ENCODE assay signal across 8 cellular contexts in the genomic region with DNA sequence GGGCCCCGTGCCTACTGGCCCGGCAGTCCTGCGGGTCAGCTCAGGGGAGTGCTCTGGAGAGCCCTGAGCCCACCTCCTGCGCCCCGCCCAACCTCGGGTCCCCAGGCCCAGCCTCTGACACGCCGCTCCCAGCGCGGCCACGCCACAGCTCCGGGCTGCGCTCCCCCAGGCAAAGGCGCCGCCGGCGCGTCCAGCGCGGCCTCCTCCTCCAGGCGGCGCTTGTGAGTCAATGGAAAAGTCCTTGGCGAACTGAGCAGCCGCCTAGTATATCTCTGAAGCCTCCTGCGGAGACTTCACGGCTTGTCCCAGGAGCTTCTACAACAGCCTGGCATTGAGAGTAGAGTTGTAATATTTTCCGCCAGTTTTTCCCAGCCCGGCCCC. TPM values are rescaled to one million over a fixed set of nuclear protein-coding genes. Genes with fewer than 3 reads are reported as not detected.
DNase-seq lines count a peak whose midpoint lies in the region; ATAC-seq, FAIRE-seq and TF ChIP-seq lines count a peak whose summit lies in the region.

No MANE protein-coding gene starts in this region.

- 0% methylated on average over 2 of the region's 28 CpGs for WGBS in A549 (ENCODE audit: missing lambda C conversion rate)

- ATAC-seq in A549 (peak; percentile 75 to 93), GM18867 (IDR thresholded peaks at IDR 0.05; ENCODE audit: unreplicated experiment) (peak; percentile 54), HG03442 (IDR thresholded peaks at IDR 0.05; ENCODE audit: unreplicated experiment) (no peak)
- peak; percentile 83 for ATAC-seq in activated CD8-positive, alpha-beta T cell treated with anti-CD3 and anti-CD28 coated beads for 36 hours
- ATAC-seq in effector memory CD8-positive, alpha-beta T cell (replicated peaks), result peak; percentile 70

- intact Hi-C loops in activated CD8-positive, alpha-beta T cell treated with anti-CD3 and anti-CD28 coated beads for 36 hours (cut with micrococcal nuclease), result loop anchor here (10.0 kb wide), 1 partner anchor 352 kb away; no protein-coding TSS in a partner anchor

- no peaks in the 10 kb centered on the region for H3K9me3 Mint-ChIP-seq in activated CD8-positive, alpha-beta T cell treated with anti-CD3 and anti-CD28 coated beads for 36 hours
- no peaks in the 10 kb centered on the region for H3K9me3 Mint-ChIP-seq in effector memory CD8-positive, alpha-beta T cell

- no peak for FAIRE-seq in A549 (lab: Jason Lieb, UNC)

- CTCF ChIA-PET in A549 (lab: Yijun Ruan, JAX), result interaction anchor here (0.6 to 6.1 kb wide), 34 partner anchors 8 to 705 kb away, joined by 3 to 56 read pairs (median 4); partner anchors contain the start of gene BMS1
- CTCF ChIA-PET in activated CD8-positive, alpha-beta T cell treated with anti-CD3 and anti-CD28 coated beads for 36 hours (lab: Charles Lee), result interaction anchor here (0.7 to 2.0 kb wide), 13 partner anchors 9 to 452 kb away, joined by 3 to 8 read pairs (median 4); no protein-coding TSS in a partner anchor

- DNase-seq in A549 (ENCODE audit: low read depth in 1 of 2, low spot score in 1 of 2), result peak; percentile 66 to 75
- DNase-seq in NCI-H1105 treated with DMSO at 0.1 percent for 48 hours (lab: John Stamatoyannopoulos, UW), result peak; percentile 23
- DNase-seq in activated CD8-positive, alpha-beta T cell treated with anti-CD3 and anti-CD28 coated beads for 36 hours, result peak; percentile 74
- DNase-seq in effector memory CD8-positive, alpha-beta T cell, result peak; percentile 47 to 61 (median 59)
- DNase-seq in lung microvascular endothelial cell (ENCODE audit: low read depth in 2 of 2), result peak; percentile 78 to 83
- DNase-seq in stimulated activated CD4-positive, alpha-beta T cell treated with anti-CD3 and anti-CD28 coated beads, TNF-alpha, amount 100 ng/mL, for 1 hour (ENCODE audit: low read depth in 3 of 3, low spot score in 1 of 3), result peak in 2 of 3 donors; percentile 43 to 77

- H3K36me3 Mint-ChIP-seq in activated CD8-positive, alpha-beta T cell treated with anti-CD3 and anti-CD28 coated beads for 36 hours (ENCODE audit: low read depth), result no peaks in the 10 kb centered on the region
- H3K36me3 Mint-ChIP-seq in effector memory CD8-positive, alpha-beta T cell (ENCODE audit: insufficient read depth), result no peaks in the 10 kb centered on the region

- peak; percentile 54 to 63 for TF ChIP-seq RAD21 in A549 (conservative IDR thresholded peaks at IDR 0.05 in 1 of 2, IDR thresholded peaks at IDR 0.05 in 1 of 2)

- 0 out of 3 replicates have a peak, but pooled peaks cover 4% of the 10 kb centered on the region for H3K9me3 ChIP-seq in A549

- H3K4me1 Mint-ChIP-seq in activated CD8-positive, alpha-beta T cell treated with anti-CD3 and anti-CD28 coated beads for 36 hours (ENCODE audit: low read depth), result peaks cover 7% of the 10 kb centered on the region
- peaks cover 7 to 10% of the 10 kb centered on the region in 2 donors for H3K4me1 Mint-ChIP-seq in effector memory CD8-positive, alpha-beta T cell (ENCODE audit: low read depth in 2 of 2)

- H3K4me3 Mint-ChIP-seq in activated CD8-positive, alpha-beta T cell treated with anti-CD3 and anti-CD28 coated beads for 36 hours, result peak overlapping the region; percentile 66
- H3K4me3 Mint-ChIP-seq in effector memory CD8-positive, alpha-beta T cell, result peak overlapping the region; percentile 86 to 87

- H3K27me3 Mint-ChIP-seq in activated CD8-positive, alpha-beta T cell treated with anti-CD3 and anti-CD28 coated beads for 36 hours, result peaks cover 57% of the 10 kb centered on the region
- peaks cover 56 to 85% of the 10 kb centered on the region in 2 donors for H3K27me3 Mint-ChIP-seq in effector memory CD8-positive, alpha-beta T cell

- no peak for TF ChIP-seq POLR2A in A549 (IDR thresholded peaks at IDR 0.05; ENCODE audit: low read length)

- H3K27ac Mint-ChIP-seq in activated CD8-positive, alpha-beta T cell treated with anti-CD3 and anti-CD28 coated beads for 36 hours, result no peak overlapping the region
- H3K27ac Mint-ChIP-seq in effector memory CD8-positive, alpha-beta T cell, result no peak overlapping the region

- H3K27ac ChIP-seq in A549, result peak overlapping the region; percentile 46 to 50; a peak in 2 of 6 replicates

- TF ChIP-seq CTCF in A549 (IDR thresholded peaks at IDR 0.05), result peak; percentile 81
- peak; percentile 68 for TF ChIP-seq CTCF in activated CD8-positive, alpha-beta T cell treated with anti-CD3 and anti-CD28 coated beads for 36 hours (IDR thresholded peaks at IDR 0.05)

- POLR2A ChIA-PET in A549 (lab: Yijun Ruan, JAX), result interaction anchor here (2.9 kb wide), 1 partner anchor 30 kb away, joined by 38 read pairs; the partner anchor contains the start of gene BMS1
- POLR2A ChIA-PET in activated CD8-positive, alpha-beta T cell treated with anti-CD3 and anti-CD28 coated beads for 36 hours (lab: Charles Lee), result interaction anchor here (0.8 kb wide), 1 partner anchor 202 kb away, joined by 3 read pairs; no protein-coding TSS in a partner anchor

- H3K4me3 ChIP-seq in A549, result peak overlapping the region; percentile 48

- H3K4me1 ChIP-seq in A549, result 0 out of 3 replicates have a peak, but pooled peaks cover 15% of the 10 kb centered on the region

- peak overlapping the region; percentile 99 for H3K4me2 ChIP-seq in A549

- no peak for TF ChIP-seq EP300 in A549 (IDR thresholded peaks at IDR 0.05)

TF ChIP-seq in A549, 52 proteins besides CTCF, POLR2A, EP300 and RAD21:
- TF ChIP-seq SMC3 (IDR thresholded peaks at IDR 0.05), result peak; percentile 78
- TF ChIP-seq, protein P1, sequence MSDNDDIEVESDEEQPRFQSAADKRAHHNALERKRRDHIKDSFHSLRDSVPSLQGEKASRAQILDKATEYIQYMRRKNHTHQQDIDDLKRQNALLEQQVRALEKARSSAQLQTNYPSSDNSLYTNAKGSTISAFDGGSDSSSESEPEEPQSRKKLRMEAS (IDR thresholded peaks at IDR 0.05), result peak; percentile 59; the same call in 1 of the 2 replicates
- TF ChIP-seq, protein P2, sequence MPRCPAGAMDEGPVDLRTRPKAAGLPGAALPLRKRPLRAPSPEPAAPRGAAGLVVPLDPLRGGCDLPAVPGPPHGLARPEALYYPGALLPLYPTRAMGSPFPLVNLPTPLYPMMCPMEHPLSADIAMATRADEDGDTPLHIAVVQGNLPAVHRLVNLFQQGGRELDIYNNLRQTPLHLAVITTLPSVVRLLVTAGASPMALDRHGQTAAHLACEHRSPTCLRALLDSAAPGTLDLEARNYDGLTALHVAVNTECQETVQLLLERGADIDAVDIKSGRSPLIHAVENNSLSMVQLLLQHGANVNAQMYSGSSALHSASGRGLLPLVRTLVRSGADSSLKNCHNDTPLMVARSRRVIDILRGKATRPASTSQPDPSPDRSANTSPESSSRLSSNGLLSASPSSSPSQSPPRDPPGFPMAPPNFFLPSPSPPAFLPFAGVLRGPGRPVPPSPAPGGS (IDR thresholded peaks at IDR 0.05), result no peak

RNA-seq across cellular contexts. Expression of gene BMS1, which starts 29.5 kb away (rescaled TPM):
- polyA plus RNA-seq in A549 (2011; rRNA removed) (14.4 and 17.3 TPM in 2 replicates), A549 (2017; fragmentation: RNase III; extraction: RNeasy Plus Mini Kit Qiagen cat#74134 plus additional on column Dnase treatment) (20.9 to 23.5 TPM (median 21.2 TPM) in 3 replicates)
- 4.5 and 4.7 TPM in 2 replicates for polyA plus RNA-seq in A549 (2012; cell fraction: cytosol; rRNA removed)
- polyA plus RNA-seq in A549 (2012; cell fraction: nucleus; rRNA removed), result 3.2 and 6.2 TPM in 2 replicates
- 10.5 and 10.8 TPM in 2 replicates for polyA minus RNA-seq in A549 (2011; rRNA and poly(A)+ RNA removed)
- 10 to 100 TPM; 27.6 to 28.1 TPM for total RNA-seq in activated CD8-positive, alpha-beta T cell treated with anti-CD3 and anti-CD28 coated beads for 36 hours
- 14.2 and 20.0 TPM in 2 replicates for total RNA-seq in lung microvascular endothelial cell

Comparison
In these comparisons a context has a peak if more than half of its experiments do, and no peak if none do; other contexts are left out.
1. DNase-seq: peak in every context shown above with its lines; median percentile 80 in lung microvascular endothelial cell; 74 in activated CD8-positive, alpha-beta T cell treated with anti-CD3 and anti-CD28 coated beads for 36 hours; 70 in A549; 60 in stimulated activated CD4-positive, alpha-beta T cell treated with anti-CD3 and anti-CD28 coated beads, TNF-alpha, amount 100 ng/mL, for 1 hour; 59 in effector memory CD8-positive, alpha-beta T cell; 23 in NCI-H1105 treated with DMSO at 0.1 percent for 48 hours.